In genomic region chr5:118723021-118723338, GRCh38 we compare ENCODE assay signal across 13 cellular contexts.
DNase-seq lines count a peak whose midpoint lies in the region; ATAC-seq lines count a peak whose summit lies in the region.
"Had no signal": no experiment of that assay in that cellular context is flagged by ENCODE, and none has a peak within 500 bp of the region (broad histone marks: within the 10 kb centered on the region; RNA-seq: fewer than 3 reads in every experiment).

No MANE protein-coding gene starts in this region.

- ATAC-seq in GM18858 (IDR thresholded peaks at IDR 0.05; ENCODE audit: unreplicated experiment), result peak; percentile 75
- ATAC-seq in GM21515 (IDR thresholded peaks at IDR 0.05; ENCODE audit: unreplicated experiment), result peak; percentile 87
- peak; percentile 67 for ATAC-seq in HG03039 (IDR thresholded peaks at IDR 0.05; ENCODE audit: unreplicated experiment)

- DNase-seq in NCI-H69 (lab: John Stamatoyannopoulos, UW), result peak; percentile 22
- no peak for DNase-seq in HCEC 1CT
- no peak for DNase-seq in activated CD4-positive, alpha-beta T cell treated with anti-CD3 and anti-CD28 coated beads, Interleukin-2, amount 50 U/mL, for 48 hours
- DNase-seq in NAMALWA (ENCODE audit: low spot score), result no peak
- DNase-seq in kidney tubule cell (ENCODE audit: low spot score), result no peak
- DNase-seq: activated CD4-positive, alpha-beta T cell treated with anti-CD3 and anti-CD28 coated beads, Interleukin-2, amount 50 U/mL, for 1 hour; activated naive CD4-positive, alpha-beta T cell treated with Interleukin-2 at 50 U/mL for 16 hours; NCI-H1092 treated with DMSO at 0.1 percent for 48 hours; NCI-H526 treated with DMSO at 0.1 percent for 48 hours; stimulated activated CD4-positive, alpha-beta T cell treated with anti-CD3 and anti-CD28 coated beads, Interleukin-15, amount 100 ng/mL, for 24 hours had no signal
